In genomic region chr12:108560752-108561719, GRCh38 we compare ENCODE assay signal across 8 cellular contexts. TPM values are rescaled to one million over a fixed set of nuclear protein-coding genes. Genes with fewer than 3 reads are reported as not detected.
DNase-seq lines count a peak whose midpoint lies in the region; FAIRE-seq and TF ChIP-seq lines count a peak whose summit lies in the region.

TSS of gene SART3 (minus strand) at chr12:108561173. CDS start at chr12:108561154, 19 bp downstream.

- H3K27me3 ChIP-seq in MG63 = no peaks in the 10 kb centered on the region

- peak within 1 kb of the TSS; percentile 100 for H3K4me3 Mint-ChIP-seq in nephron progenitor cell
- H3K4me3 Mint-ChIP-seq in stimulated activated naive CD8-positive, alpha-beta T cell treated with anti-CD3 and anti-CD28 coated beads, Interleukin-15, Interleukin-2, amounts not matched to agents 100 ng/mL and 50 ng/mL, for 24 hours = peak within 1 kb of the TSS; percentile 98

- peak within 1 kb of the TSS; percentile 100 for H3K27ac Mint-ChIP-seq in nephron progenitor cell
- H3K27ac Mint-ChIP-seq in stimulated activated naive CD8-positive, alpha-beta T cell treated with anti-CD3 and anti-CD28 coated beads, Interleukin-15, Interleukin-2, amounts not matched to agents 100 ng/mL and 50 ng/mL, for 24 hours = peak within 1 kb of the TSS; percentile 99

- peaks cover 38% of the 10 kb centered on the region for H3K4me1 Mint-ChIP-seq in nephron progenitor cell
- peaks cover 73% of the 10 kb centered on the region for H3K4me1 Mint-ChIP-seq in stimulated activated naive CD8-positive, alpha-beta T cell treated with anti-CD3 and anti-CD28 coated beads, Interleukin-15, Interleukin-2, amounts not matched to agents 100 ng/mL and 50 ng/mL, for 24 hours (ENCODE audit: low read depth)

- DNase-seq in ELF-1 (ENCODE audit: low read depth, low spot score) = peak; percentile 93
- peak; percentile 67 for DNase-seq in H54 (ENCODE audit: insufficient read length, low spot score)
- DNase-seq in MG63 = peak; percentile 77
- peak; percentile 77 for DNase-seq in SIG-M5 (lab: John Stamatoyannopoulos, UW)
- peak; percentile 57 for DNase-seq in activated gamma-delta T cell (lab: John Stamatoyannopoulos, UW)
- DNase-seq in fibroblast of villous mesenchyme (ENCODE audit: low read depth) = peak; percentile 89
- DNase-seq in nephron progenitor cell = peak; percentile 78

- peaks cover 15% of the 10 kb centered on the region for H3K36me3 Mint-ChIP-seq in nephron progenitor cell (ENCODE audit: low read depth)
- peaks cover 49% of the 10 kb centered on the region for H3K36me3 Mint-ChIP-seq in stimulated activated naive CD8-positive, alpha-beta T cell treated with anti-CD3 and anti-CD28 coated beads, Interleukin-15, Interleukin-2, amounts not matched to agents 100 ng/mL and 50 ng/mL, for 24 hours (ENCODE audit: low read depth)

- H3K9me3 Mint-ChIP-seq in nephron progenitor cell = no peaks in the 10 kb centered on the region
- H3K9me3 Mint-ChIP-seq in stimulated activated naive CD8-positive, alpha-beta T cell treated with anti-CD3 and anti-CD28 coated beads, Interleukin-15, Interleukin-2, amounts not matched to agents 100 ng/mL and 50 ng/mL, for 24 hours = no peaks in the 10 kb centered on the region

- H3K27me3 Mint-ChIP-seq in nephron progenitor cell (ENCODE audit: low read depth, poor library complexity) = no peaks in the 10 kb centered on the region
- no peaks in the 10 kb centered on the region for H3K27me3 Mint-ChIP-seq in stimulated activated naive CD8-positive, alpha-beta T cell treated with anti-CD3 and anti-CD28 coated beads, Interleukin-15, Interleukin-2, amounts not matched to agents 100 ng/mL and 50 ng/mL, for 24 hours

- peaks cover 43% of the 10 kb centered on the region for H3K36me3 ChIP-seq in MG63

- no peak for FAIRE-seq in H54 (lab: Jason Lieb, UNC)

- TF ChIP-seq CTCF in fibroblast of villous mesenchyme (IDR thresholded peaks at IDR 0.05; ENCODE audit: insufficient read depth, low read depth, low read length) (no peak), nephron progenitor cell (IDR thresholded peaks at IDR 0.05) (no peak)

- no peaks in the 10 kb centered on the region for H3K9me3 ChIP-seq in MG63

- TF ChIP-seq POLR2A in H54 (IDR thresholded peaks at IDR 0.05; ENCODE audit: low read depth, low read length) = peak; percentile 68

- H3K4me3 ChIP-seq in MG63 (peak within 1 kb of the TSS; percentile 93), fibroblast of villous mesenchyme (ENCODE audit: low read depth, low read length) (peak within 1 kb of the TSS; percentile 97)

RNA-seq across cellular contexts. Expression of gene SART3, which starts in this region (rescaled TPM):
- total RNA-seq in MG63 (2014; rRNA removed; shearing (Covaris generic); ENCODE audit: low replicate concordance) = 27.6 and 62.9 TPM in 2 replicates
- 41.2 and 59.2 TPM in 2 replicates for total RNA-seq in fibroblast of villous mesenchyme

Comparison
In these comparisons a context has a peak if more than half of its experiments do, and no peak if none do; other contexts are left out.
1. Peak in every context shown above with its lines: DNase-seq and H3K4me3 ChIP-seq.